ENCODE assay signal across 22 cellular contexts in the genomic region with DNA sequence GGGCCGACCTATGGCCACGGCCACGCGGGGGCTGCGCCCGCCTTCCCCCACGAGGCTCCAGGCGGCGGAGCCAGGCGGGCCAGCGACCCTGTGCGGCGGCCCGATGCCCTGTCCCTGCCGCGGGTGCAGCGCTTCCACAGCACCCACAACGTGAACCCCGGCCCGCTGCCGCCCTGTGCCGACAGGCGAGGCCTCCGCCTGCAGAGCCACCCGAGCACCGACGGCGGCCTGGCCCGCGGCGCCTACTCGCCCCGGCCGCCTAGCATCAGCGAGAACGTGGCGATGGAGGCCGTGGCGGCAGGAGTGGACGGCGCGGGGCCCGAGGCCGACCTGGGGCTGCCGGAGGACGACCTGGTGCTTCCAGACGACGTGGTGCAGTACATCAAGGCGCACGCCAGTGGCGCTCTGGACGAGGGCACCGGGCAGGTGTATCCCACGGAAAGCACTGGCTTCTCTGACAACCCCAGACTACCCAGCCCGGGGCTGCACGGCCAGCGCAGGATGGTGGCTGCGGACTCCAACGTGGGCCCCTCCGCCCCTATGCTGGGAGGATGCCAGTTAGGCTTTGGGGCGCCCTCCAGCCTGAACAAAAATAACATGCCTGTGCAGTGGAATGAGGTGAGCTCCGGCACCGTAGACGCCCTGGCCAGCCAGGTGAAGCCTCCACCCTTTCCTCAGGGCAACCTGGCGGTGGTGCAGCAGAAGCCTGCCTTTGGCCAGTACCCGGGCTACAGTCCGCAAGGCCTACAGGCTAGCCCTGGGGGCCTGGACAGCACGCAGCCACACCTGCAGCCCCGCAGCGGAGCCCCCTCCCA.
"Had no signal": no experiment of that assay in that cellular context is flagged by ENCODE, and none has a peak within 500 bp of the region (broad histone marks: within the 10 kb centered on the region; RNA-seq: fewer than 3 reads in every experiment).

No MANE protein-coding gene starts in this region.

- H3K27ac Mint-ChIP-seq: activated CD4-positive, alpha-beta T cell treated with anti-CD3 and anti-CD28 coated beads, Interleukin-2, amount 10 ng/mL, durations not matched to agents 24 days and 14 days; activated naive CD4-positive, alpha-beta T cell treated with anti-CD3 and anti-CD28 coated beads, Interleukin-2, amount 10 ng/mL, durations not matched to agents 7 days and 5 days; activated naive CD8-positive, alpha-beta T cell treated with anti-CD3 and anti-CD28 coated beads, Interleukin-2, amount 50 U/mL, for 24 hours; brain; memory B cell; naive thymus-derived CD4-positive, alpha-beta T cell; neural progenitor cell; T-cell had no signal

- H3K27me3 Mint-ChIP-seq: activated CD4-positive, alpha-beta T cell treated with anti-CD3 and anti-CD28 coated beads, Interleukin-2, amount 10 ng/mL, durations not matched to agents 24 days and 14 days; activated naive CD4-positive, alpha-beta T cell treated with anti-CD3 and anti-CD28 coated beads, Interleukin-2, amount 10 ng/mL, durations not matched to agents 7 days and 5 days; activated naive CD8-positive, alpha-beta T cell treated with anti-CD3 and anti-CD28 coated beads, Interleukin-2, amount 50 U/mL, for 24 hours; brain; T-cell had no signal

- H3K36me3 ChIP-seq: colonic mucosa, left lung, neural progenitor cell, pancreas, right lobe of liver, thyroid gland, uterus had no signal

- H3K4me2 ChIP-seq: neural progenitor cell, SK-N-SH had no signal

- H2AFZ ChIP-seq: neural progenitor cell had no signal

- H3K4me3 ChIP-seq: colonic mucosa, left lung, mucosa of descending colon, neural progenitor cell, pancreas, right lobe of liver, thyroid gland, uterus had no signal

- ATAC-seq: activated naive CD8-positive, alpha-beta T cell treated with anti-CD3 and anti-CD28 coated beads, Interleukin-2, amount 50 U/mL, for 24 hours; left lung; mucosa of descending colon; naive thymus-derived CD4-positive, alpha-beta T cell; pancreas; right lobe of liver; T-cell had no signal

- H3K9me3 ChIP-seq: colonic mucosa, mucosa of descending colon, pancreas, right lobe of liver, SK-N-SH, thyroid gland, uterus had no signal

- DNase-seq: activated CD4-positive, alpha-beta T cell treated with anti-CD3 and anti-CD28 coated beads, Interleukin-2, amount 10 ng/mL, durations not matched to agents 24 days and 14 days; activated naive CD4-positive, alpha-beta T cell treated with anti-CD3 and anti-CD28 coated beads, Interleukin-2, amount 10 ng/mL, durations not matched to agents 7 days and 5 days; activated naive CD8-positive, alpha-beta T cell treated with anti-CD3 and anti-CD28 coated beads, Interleukin-2, amount 50 U/mL, for 24 hours; anterior cingulate cortex; central memory CD4-positive, alpha-beta T cell; colonic mucosa; erythroblast; kidney; mucosa of descending colon; pancreas; SK-N-SH; small intestine; stimulated activated CD4-positive, alpha-beta T cell treated with anti-CD3 and anti-CD28 coated beads, Interleukin-4, amount 100 ng/mL, for 1 hour; T-cell; thyroid gland had no signal

- H3K4me1 ChIP-seq: colonic mucosa, left lung, neural progenitor cell, pancreas, right lobe of liver, thyroid gland, uterus had no signal

- H3K4me1 Mint-ChIP-seq: activated CD4-positive, alpha-beta T cell treated with anti-CD3 and anti-CD28 coated beads, Interleukin-2, amount 10 ng/mL, durations not matched to agents 24 days and 14 days; activated naive CD4-positive, alpha-beta T cell treated with anti-CD3 and anti-CD28 coated beads, Interleukin-2, amount 10 ng/mL, durations not matched to agents 7 days and 5 days; activated naive CD8-positive, alpha-beta T cell treated with anti-CD3 and anti-CD28 coated beads, Interleukin-2, amount 50 U/mL, for 24 hours; brain; memory B cell; naive thymus-derived CD4-positive, alpha-beta T cell; neural progenitor cell; T-cell had no signal

- H3K4me3 Mint-ChIP-seq: activated CD4-positive, alpha-beta T cell treated with anti-CD3 and anti-CD28 coated beads, Interleukin-2, amount 10 ng/mL, durations not matched to agents 24 days and 14 days; activated naive CD4-positive, alpha-beta T cell treated with anti-CD3 and anti-CD28 coated beads, Interleukin-2, amount 10 ng/mL, durations not matched to agents 7 days and 5 days; activated naive CD8-positive, alpha-beta T cell treated with anti-CD3 and anti-CD28 coated beads, Interleukin-2, amount 50 U/mL, for 24 hours; brain; memory B cell; naive thymus-derived CD4-positive, alpha-beta T cell; neural progenitor cell; T-cell had no signal

- H3K27me3 ChIP-seq: colonic mucosa, neural progenitor cell, pancreas, right lobe of liver, thyroid gland, uterus had no signal

- H3K9me3 Mint-ChIP-seq: activated CD4-positive, alpha-beta T cell treated with anti-CD3 and anti-CD28 coated beads, Interleukin-2, amount 10 ng/mL, durations not matched to agents 24 days and 14 days; activated naive CD8-positive, alpha-beta T cell treated with anti-CD3 and anti-CD28 coated beads, Interleukin-2, amount 50 U/mL, for 24 hours; brain; memory B cell; neural progenitor cell; T-cell had no signal

- H3K9ac ChIP-seq: neural progenitor cell, SK-N-SH had no signal

- H3K27ac ChIP-seq: colonic mucosa, left lung, neural progenitor cell, pancreas, right lobe of liver, thyroid gland, uterus had no signal

- H3K36me3 Mint-ChIP-seq: activated naive CD4-positive, alpha-beta T cell treated with anti-CD3 and anti-CD28 coated beads, Interleukin-2, amount 10 ng/mL, durations not matched to agents 7 days and 5 days; memory B cell; naive thymus-derived CD4-positive, alpha-beta T cell; T-cell had no signal
